In the genomic region with DNA sequence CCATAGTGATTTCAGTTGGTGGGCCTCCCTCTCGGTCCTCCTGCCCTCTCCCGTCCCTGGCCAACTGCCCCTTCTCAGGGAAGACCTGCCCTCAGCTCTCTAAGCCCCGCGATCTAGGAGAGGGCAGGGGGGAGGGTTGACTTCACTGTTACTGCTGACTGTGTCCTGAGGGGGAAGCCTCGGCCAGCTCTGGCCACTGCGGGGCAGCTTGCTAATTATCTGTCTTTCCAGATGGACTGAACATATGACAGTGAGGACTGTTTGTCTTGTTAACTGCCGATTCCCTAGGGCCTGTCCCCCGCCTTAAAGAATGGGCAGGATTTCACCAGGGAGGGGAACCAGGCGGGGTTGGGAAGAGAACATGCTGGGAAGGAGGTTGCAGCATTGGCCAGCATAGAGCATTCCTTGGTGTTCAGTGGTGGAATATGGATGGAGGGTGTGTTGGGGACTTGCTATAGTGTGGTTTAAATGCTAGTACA, we compare ENCODE assay signal across 10 cellular contexts. TPM values are rescaled to one million over a fixed set of nuclear protein-coding genes. Genes with fewer than 3 reads are reported as not detected.
DNase-seq lines count a peak whose midpoint lies in the region; ATAC-seq and TF ChIP-seq lines count a peak whose summit lies in the region.
"Had no signal": no experiment of that assay in that cellular context is flagged by ENCODE, and none has a peak within 500 bp of the region (broad histone marks: within the 10 kb centered on the region; RNA-seq: fewer than 3 reads in every experiment).

No MANE protein-coding gene starts in this region.

- H3K36me3 Mint-ChIP-seq in T-cell: peaks cover 31% of the 10 kb centered on the region
- peaks cover 36 to 59% of the 10 kb centered on the region in 2 donors for H3K36me3 Mint-ChIP-seq in CD14-positive monocyte

- DNase-seq in GM04504 (ENCODE audit: low read depth) (peak; percentile 64), foreskin melanocyte (peak; percentile 15), putamen (ENCODE audit: low spot score) (peak; percentile 67), T-cell (no peak), SHP77 treated with DMSO at 0.1 percent for 48 hours (lab: John Stamatoyannopoulos, UW) (no peak), CD14-positive monocyte (ENCODE audit: low spot score) (no peak)
- no peak for DNase-seq in stimulated activated CD4-positive, alpha-beta T cell treated with anti-CD3 and anti-CD28 coated beads, Interleukin-2, amount 100 ng/mL, for 48 hours
- DNase-seq: activated CD4-positive, alpha-beta T cell treated with anti-CD3 and anti-CD28 coated beads for 4 hours; activated naive CD8-positive, alpha-beta T cell treated with anti-CD3 and anti-CD28 coated beads, Interleukin-2, amount 50 U/mL, for 24 hours had no signal

- no peak for TF ChIP-seq CTCF in CD14-positive monocyte (IDR thresholded peaks at IDR 0.05)

- H3K4me3 Mint-ChIP-seq in T-cell (no peak overlapping the region), CD14-positive monocyte (no peak overlapping the region)
- H3K4me3 Mint-ChIP-seq: activated naive CD8-positive, alpha-beta T cell treated with anti-CD3 and anti-CD28 coated beads, Interleukin-2, amount 50 U/mL, for 24 hours had no signal

- H3K9me3 Mint-ChIP-seq in T-cell (no peaks in the 10 kb centered on the region), CD14-positive monocyte (no peaks in the 10 kb centered on the region)
- H3K9me3 Mint-ChIP-seq: activated naive CD8-positive, alpha-beta T cell treated with anti-CD3 and anti-CD28 coated beads, Interleukin-2, amount 50 U/mL, for 24 hours had no signal

- intact Hi-C loops in CD14-positive monocyte (cut with micrococcal nuclease): no loop called here

- H3K27me3 Mint-ChIP-seq in T-cell (no peaks in the 10 kb centered on the region), CD14-positive monocyte (ENCODE audit: low read depth in 3 of 3) (peaks cover 0 to 1% (median 0%) of the 10 kb centered on the region in 3 donors)
- H3K27me3 Mint-ChIP-seq: activated naive CD8-positive, alpha-beta T cell treated with anti-CD3 and anti-CD28 coated beads, Interleukin-2, amount 50 U/mL, for 24 hours had no signal

- peaks cover 27 to 52% (median 34%) of the 10 kb centered on the region in 3 donors for H3K4me1 Mint-ChIP-seq in T-cell
- no peaks in the 10 kb centered on the region for H3K4me1 Mint-ChIP-seq in CD14-positive monocyte

- POLR2A ChIA-PET in T-cell (lab: Charles Lee): no interaction called here

- CTCF ChIA-PET in T-cell (lab: Charles Lee): no interaction called here

- H3K27ac Mint-ChIP-seq in T-cell: peak overlapping the region in 1 of 2 donors; percentile 46
- H3K27ac Mint-ChIP-seq in CD14-positive monocyte: peak overlapping the region in 2 of 7 donors; percentile 50 to 63
- H3K27ac Mint-ChIP-seq: activated naive CD8-positive, alpha-beta T cell treated with anti-CD3 and anti-CD28 coated beads, Interleukin-2, amount 50 U/mL, for 24 hours had no signal

- ATAC-seq in SK-N-SH treated with all-trans-retinoic acid at 6 μM for 48 hours (no peak), T-cell (replicated peaks in 1 of 4) (no peak)
- ATAC-seq: activated naive CD8-positive, alpha-beta T cell treated with anti-CD3 and anti-CD28 coated beads, Interleukin-2, amount 50 U/mL, for 24 hours had no signal

TF ChIP-seq in SK-N-SH treated with all-trans-retinoic acid at 6 μM for 48 hours, 23 proteins besides CTCF, POLR2A, EP300 and RAD21:
- TF ChIP-seq TCF4 (CRISPR knock-in tag; IDR thresholded peaks at IDR 0.05; ENCODE audit: borderline replicate concordance): peak; percentile 33; the same call in 1 of the 2 replicates
- TF ChIP-seq PPARA (CRISPR knock-in tag; IDR thresholded peaks at IDR 0.05; ENCODE audit: borderline replicate concordance): no peak

RNA-seq across cellular contexts. Expression of gene NIPAL3, which starts 22.9 kb away (rescaled TPM):
- 10 to 100 TPM; 49.0 to 71.4 (median 59.7) TPM for total RNA-seq in T-cell
- polyA plus RNA-seq in CD14-positive monocyte: 1 to 10 TPM; 6.6 to 9.6 TPM

RNA-seq across cellular contexts. Expression of gene STPG1, which starts 24.9 kb away (rescaled TPM):
- 1 to 10 TPM; 3.4 to 5.6 (median 5.4) TPM for total RNA-seq in T-cell
- under 1 TPM; 0.60 to 0.85 TPM for polyA plus RNA-seq in CD14-positive monocyte

Comparison
In these comparisons a context has a peak if more than half of its experiments do, and no peak if none do; other contexts are left out.
1. DNase-seq: peak in GM04504 (single experiment), foreskin melanocyte (single experiment) and putamen (single experiment); none in T-cell (0 of 34), SHP77 treated with DMSO at 0.1 percent for 48 hours (single experiment), stimulated activated CD4-positive, alpha-beta T cell treated with anti-CD3 and anti-CD28 coated beads, Interleukin-2, amount 100 ng/mL, for 48 hours (0 of 2) and CD14-positive monocyte (single experiment).